Comparison of ENCODE assay signal across 8 cellular contexts in genomic region chr17:63550816-63551639, GRCh38. TPM values are rescaled to one million over a fixed set of nuclear protein-coding genes. Genes with fewer than 3 reads are reported as not detected.
DNase-seq lines count a peak whose midpoint lies in the region; ATAC-seq and TF ChIP-seq lines count a peak whose summit lies in the region.

No MANE protein-coding gene starts in this region.

- no peaks in the 10 kb centered on the region for H3K27me3 ChIP-seq in hepatocyte
- no peaks in the 10 kb centered on the region for H3K27me3 ChIP-seq in sigmoid colon

- no peaks in the 10 kb centered on the region for H3K9me3 ChIP-seq in HEK293 (ENCODE audit: control insufficient read depth, insufficient read depth, low read depth, low read length)
- H3K9me3 ChIP-seq in hepatocyte (ENCODE audit: low read depth): no peaks in the 10 kb centered on the region
- H3K9me3 ChIP-seq in sigmoid colon: no peaks in the 10 kb centered on the region

- intact Hi-C loops in sigmoid colon (cut with DNase I): loop anchor here (1.0 to 5.0 kb wide), 2 partner anchors 51 to 105 kb away; partner anchors contain the start of genes CYB561 and TACO1

- under 1% methylated on average over 32 of the region's 32 CpGs for WGBS in hepatocyte (ENCODE audit: low lambda C conversion rate, missing lambda C conversion rate)
- WGBS in sigmoid colon, 2 donors: 0% methylated on average over 32 of the region's 32 CpGs

- H4K20me1 ChIP-seq in hepatocyte (ENCODE audit: insufficient read depth, poor library complexity, severe bottlenecking): peaks cover 48% of the 10 kb centered on the region

- H3K9me3 Mint-ChIP-seq in activated naive CD8-positive, alpha-beta T cell treated with anti-CD3 and anti-CD28 coated beads, Interleukin-2, amount 50 U/mL, for 24 hours: no peaks in the 10 kb centered on the region

- peaks cover 0 to 7% of the 10 kb centered on the region in 2 experiments; a peak in 1 of 3 replicates for H3K36me3 ChIP-seq in HEK293 (ENCODE audit: control insufficient read depth in 2 of 2, insufficient read depth in 1 of 2, low read length in 2 of 2)
- no peaks in the 10 kb centered on the region for H3K36me3 ChIP-seq in hepatocyte (replicated peaks; ENCODE audit: insufficient read depth, low read depth)
- no peaks in the 10 kb centered on the region for H3K36me3 ChIP-seq in sigmoid colon

- H3K4me3 ChIP-seq in HEK293 (ENCODE audit: low read depth, low read length) (peak overlapping the region; percentile 97), hepatocyte (peak overlapping the region; percentile 100), sigmoid colon (peak overlapping the region; percentile 66 to 95 (median 81))

- H3K4me3 Mint-ChIP-seq in activated naive CD8-positive, alpha-beta T cell treated with anti-CD3 and anti-CD28 coated beads, Interleukin-2, amount 50 U/mL, for 24 hours: peak overlapping the region; percentile 87

- POLR2A ChIA-PET in HEK293 (lab: Yijun Ruan, JAX): interaction anchor here (0.5 to 3.3 kb wide), 21 partner anchors 9 to 292 kb away, joined by 3 to 24 read pairs (median 5); partner anchors contain the start of genes ACE, CCDC47, DDX42 and KCNH6

- H3K27me3 Mint-ChIP-seq in activated naive CD8-positive, alpha-beta T cell treated with anti-CD3 and anti-CD28 coated beads, Interleukin-2, amount 50 U/mL, for 24 hours: no peaks in the 10 kb centered on the region

- peak overlapping the region; percentile 97 for H3K27ac Mint-ChIP-seq in activated naive CD8-positive, alpha-beta T cell treated with anti-CD3 and anti-CD28 coated beads, Interleukin-2, amount 50 U/mL, for 24 hours

- H3K36me3 Mint-ChIP-seq in activated naive CD8-positive, alpha-beta T cell treated with anti-CD3 and anti-CD28 coated beads, Interleukin-2, amount 50 U/mL, for 24 hours (ENCODE audit: low read depth): peaks cover 16% of the 10 kb centered on the region

- TF ChIP-seq POLR2A in sigmoid colon (IDR thresholded peaks at IDR 0.05): no peak

- DNase-seq in DMS79 (lab: John Stamatoyannopoulos, UW): peak; percentile 30
- peak; percentile 43 for DNase-seq in NCI-H524 treated with DMSO at 0.1 percent for 48 hours (lab: John Stamatoyannopoulos, UW)
- DNase-seq in activated naive CD8-positive, alpha-beta T cell treated with anti-CD3 and anti-CD28 coated beads, Interleukin-2, amount 50 U/mL, for 24 hours: peak; percentile 30
- peak; percentile 59 for DNase-seq in hepatocyte (ENCODE audit: low spot score)
- no peak for DNase-seq in sigmoid colon
- no peak for DNase-seq in HuH-7.5 (ENCODE audit: low spot score)

- TF ChIP-seq EP300 in sigmoid colon (IDR thresholded peaks at IDR 0.05): no peak

- H3K27ac ChIP-seq in HEK293 (ENCODE audit: extremely low read depth, low read depth, low read length) (peak overlapping the region; percentile 87), hepatocyte (peak overlapping the region; percentile 93), sigmoid colon (peak overlapping the region; percentile 87 to 95 (median 89))

- H3K79me2 ChIP-seq in hepatocyte: peaks cover 63% of the 10 kb centered on the region

- ATAC-seq in activated naive CD8-positive, alpha-beta T cell treated with anti-CD3 and anti-CD28 coated beads, Interleukin-2, amount 50 U/mL, for 24 hours: no peak
- no peak for ATAC-seq in GM21526 (IDR thresholded peaks at IDR 0.05; ENCODE audit: low FRiP score, unreplicated experiment)

- CTCF ChIA-PET in HEK293 (lab: Yijun Ruan, JAX): interaction anchor here (0.7 to 3.0 kb wide), 11 partner anchors 10 to 1561 kb away, joined by 3 to 17 read pairs (median 3); no protein-coding TSS in a partner anchor

- TF ChIP-seq CTCF in HEK293 (tag by site-specific recombination; IDR thresholded peaks at IDR 0.05) (no peak), hepatocyte (IDR thresholded peaks at IDR 0.05; ENCODE audit: poor library complexity) (no peak), sigmoid colon (IDR thresholded peaks at IDR 0.05) (no peak)

- H3K4me2 ChIP-seq in hepatocyte: peak overlapping the region; percentile 88

- H3K4me1 Mint-ChIP-seq in activated naive CD8-positive, alpha-beta T cell treated with anti-CD3 and anti-CD28 coated beads, Interleukin-2, amount 50 U/mL, for 24 hours: peaks cover 45% of the 10 kb centered on the region

- H3K4me1 ChIP-seq in HEK293 (ENCODE audit: control insufficient read depth, insufficient read depth, low read length): peaks cover 12% of the 10 kb centered on the region
- H3K4me1 ChIP-seq in hepatocyte (ENCODE audit: insufficient read depth): peaks cover 18% of the 10 kb centered on the region
- peaks cover 0 to 58% (median 51%) of the 10 kb centered on the region in 4 donors for H3K4me1 ChIP-seq in sigmoid colon

- H3K9me2 ChIP-seq in hepatocyte (replicated peaks; ENCODE audit: insufficient read depth): no peaks in the 10 kb centered on the region

- peak overlapping the region; percentile 48 for H2AFZ ChIP-seq in hepatocyte

TF ChIP-seq in HEK293, 187 proteins besides CTCF, POLR2A, EP300 and RAD21 (continues in another document):
- peak; percentile 41; the same call in 1 of the 2 replicates for TF ChIP-seq ZNF394 (tag by site-specific recombination; IDR thresholded peaks at IDR 0.05; ENCODE audit: borderline replicate concordance)
- TF ChIP-seq ZSCAN30 (tag by site-specific recombination; IDR thresholded peaks at IDR 0.05): no peak
- peak; percentile 43 for TF ChIP-seq ZNF335 (tag by site-specific recombination; conservative IDR thresholded peaks at IDR 0.05)
- peak; percentile 95 for TF ChIP-seq ZBTB20 (tag by site-specific recombination; IDR thresholded peaks at IDR 0.05)
- TF ChIP-seq ZBTB8A (tag by site-specific recombination; IDR thresholded peaks at IDR 0.05): peak; percentile 69
- TF ChIP-seq ZNF830 (tag by site-specific recombination; IDR thresholded peaks at IDR 0.05; ENCODE audit: low read depth): no peak
- peak; percentile 67; the same call in 1 of the 2 replicates for TF ChIP-seq PRDM1 (tag by site-specific recombination; IDR thresholded peaks at IDR 0.05)
- TF ChIP-seq ZNF501 (tag by site-specific recombination; IDR thresholded peaks at IDR 0.05): peak; percentile 31; the same call in 1 of the 2 replicates
- TF ChIP-seq KLF17 (tag by site-specific recombination; IDR thresholded peaks at IDR 0.05): 0 out of 2 replicates have a peak, but pooled peaks have one; percentile 5
- TF ChIP-seq PRDM2 (tag by site-specific recombination; IDR thresholded peaks at IDR 0.05; ENCODE audit: borderline replicate concordance): 0 out of 2 replicates have a peak, but pooled peaks have one; percentile 31
- 0 out of 2 replicates have a peak, but pooled peaks have one; percentile 4 for TF ChIP-seq ZNF600 (tag by site-specific recombination; IDR thresholded peaks at IDR 0.05)

RNA-seq across cellular contexts. Expression of gene DCAF7, which starts 0.8 kb away (rescaled TPM):
- total RNA-seq in hepatocyte (47.6 and 53.0 TPM in 2 replicates), sigmoid colon (10 to 100 TPM; 19.7 to 28.9 (median 23.5) TPM)
- polyA plus RNA-seq in hepatocyte (56.5 and 57.2 TPM in 2 replicates), sigmoid colon (10 to 100 TPM; 14.4 to 34.6 (median 23.1) TPM)

RNA-seq across cellular contexts. Expression of gene KCNH6, which starts 27.9 kb away (rescaled TPM):
- total RNA-seq in hepatocyte (0.28 and 0.33 TPM in 2 replicates), sigmoid colon (not detected)
- polyA plus RNA-seq in hepatocyte (0.36 TPM in 1 of 2 replicates, not detected in the other), sigmoid colon (under 1 TPM in 1 of 3 donors, not detected in 2; 0.13 TPM)

RNA-seq across cellular contexts. Expression of gene TACO1, which starts 49.7 kb away (rescaled TPM):
- 17.0 and 20.2 TPM in 2 replicates for total RNA-seq in hepatocyte
- 23.8 and 32.2 TPM in 2 replicates for polyA plus RNA-seq in hepatocyte
- 10 to 100 TPM; 11.2 to 19.9 (median 14.3) TPM for total RNA-seq in sigmoid colon
- polyA plus RNA-seq in sigmoid colon: 10 to 100 TPM; 28.1 to 50.9 (median 34.2) TPM

Comparison
In these comparisons a context has a peak if more than half of its experiments do, and no peak if none do; other contexts are left out.
1. DNase-seq: peak in DMS79 (single experiment), NCI-H524 treated with DMSO at 0.1 percent for 48 hours (single experiment), activated naive CD8-positive, alpha-beta T cell treated with anti-CD3 and anti-CD28 coated beads, Interleukin-2, amount 50 U/mL, for 24 hours (single experiment) and hepatocyte (single experiment); none in sigmoid colon (single experiment) and HuH-7.5 (single experiment).
2. Peak in every context shown above with its lines, with median percentiles within 50 percentile points of each other: H3K27ac ChIP-seq and H3K4me3 ChIP-seq.